Comparison of ENCODE assay signal across 27 cellular contexts in the genomic region with DNA sequence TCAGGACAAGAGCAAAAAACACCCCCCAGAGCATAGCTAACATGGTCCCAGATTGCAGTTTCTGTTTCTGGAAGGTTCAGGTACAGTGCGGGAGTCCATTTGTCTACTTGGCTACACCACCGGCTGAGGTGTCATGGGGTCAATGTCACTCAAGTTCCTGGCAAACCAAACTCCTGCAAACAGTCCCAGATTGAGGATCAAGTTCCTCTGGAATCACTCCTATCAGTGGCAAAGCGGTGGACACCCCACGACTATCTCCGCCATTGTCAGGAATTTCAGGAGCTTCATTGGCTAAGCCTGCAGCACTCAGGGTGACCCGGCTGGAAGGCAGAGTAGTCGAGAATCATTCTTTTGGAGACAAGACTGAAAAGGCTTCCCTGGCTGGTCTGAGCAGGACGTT.
"Had no signal": no experiment of that assay in that cellular context is flagged by ENCODE, and none has a peak within 500 bp of the region (broad histone marks: within the 10 kb centered on the region; RNA-seq: fewer than 3 reads in every experiment).

No MANE protein-coding gene starts in this region.

- H2AFZ ChIP-seq: neural progenitor cell, parathyroid adenoma had no signal

- DNase-seq: natural killer cell; occipital lobe; ovary; psoas muscle; right cardiac atrium; spleen; stimulated activated CD4-positive, alpha-beta T cell treated with anti-CD3 and anti-CD28 coated beads, Interleukin-12 subunit alpha, Interleukin-12 subunit beta, amount 100 ng/mL, for 4 hours; stimulated activated CD4-positive, alpha-beta T cell treated with anti-CD3 and anti-CD28 coated beads, Interleukin-1b, Interleukin-23, amount 100 ng/mL, for 48 hours; stimulated activated CD4-positive, alpha-beta T cell treated with anti-CD3 and anti-CD28 coated beads, Interleukin-4, amount 100 ng/mL, for 1 hour; stimulated activated CD4-positive, alpha-beta T cell treated with anti-CD3 and anti-CD28 coated beads, Interleukin-4, amount 100 ng/mL, for 4 hours; stimulated activated CD8-positive, alpha-beta memory T cell treated with anti-CD3 and anti-CD28 coated beads, Interleukin-4, amount 100 ng/mL, for 48 hours; stimulated activated naive CD4-positive, alpha-beta T cell; stimulated activated naive CD8-positive, alpha-beta T cell treated with anti-CD3 and anti-CD28 coated beads, Interleukin-15, amount 100 ng/mL, for 72 hours; stimulated activated naive CD8-positive, alpha-beta T cell treated with anti-CD3 and anti-CD28 coated beads, Interleukin-15, Interleukin-2, amounts not matched to agents 100 U/mL and 50 U/mL, for 24 hours; substantia nigra; testis; tibial artery; transverse colon; upper lobe of right lung; uterus had no signal

- H3K79me2 ChIP-seq: parathyroid adenoma had no signal

- H3K27ac ChIP-seq: neural progenitor cell, ovary, parathyroid adenoma, psoas muscle, skin epidermis, spleen, suprapubic skin, testis, tibial artery, transverse colon, upper lobe of right lung, uterus had no signal

- H3K9me3 ChIP-seq: ovary, suprapubic skin, testis, tibial artery, transverse colon, upper lobe of right lung, uterus had no signal

- H3K27me3 ChIP-seq: neural progenitor cell, ovary, suprapubic skin, testis, tibial artery, transverse colon, upper lobe of right lung, uterus had no signal

- H3K9ac ChIP-seq: neural progenitor cell, parathyroid adenoma had no signal

- H3K4me2 ChIP-seq: neural progenitor cell, smooth muscle cell had no signal

- H3K4me3 ChIP-seq: neural progenitor cell, ovary, psoas muscle, skin epidermis, smooth muscle cell, spleen, suprapubic skin, testis, tibial artery, transverse colon, upper lobe of right lung, uterus had no signal

- H3K4me1 ChIP-seq: parathyroid adenoma, psoas muscle, spleen, suprapubic skin, testis, tibial artery, upper lobe of right lung, uterus had no signal

- ATAC-seq: natural killer cell; right cardiac atrium; sciatic nerve; stimulated activated memory B cell treated with anti-CD40 and anti-IgM and Interleukin-4, amounts not matched to agents 10 μg/mL and 1 μg/mL and 100 μg/mL, for 72 hours; stimulated activated naive CD8-positive, alpha-beta T cell treated with anti-CD3 and anti-CD28 coated beads, Interleukin-15, amount 100 ng/mL, for 72 hours; stimulated activated naive CD8-positive, alpha-beta T cell treated with anti-CD3 and anti-CD28 coated beads, Interleukin-15, Interleukin-2, amounts not matched to agents 100 U/mL and 50 U/mL, for 24 hours; upper lobe of right lung had no signal

- H3K36me3 ChIP-seq: neural progenitor cell, ovary, suprapubic skin, tibial artery, transverse colon, upper lobe of right lung, uterus had no signal
